13 cellular contexts compared by ENCODE assay signal in genomic region chr7:113071465-113071864, GRCh38. TPM values are rescaled to one million over a fixed set of nuclear protein-coding genes. Genes with fewer than 3 reads are reported as not detected.
DNase-seq lines count a peak whose midpoint lies in the region; ATAC-seq and FAIRE-seq lines count a peak whose summit lies in the region.
"Had no signal": no experiment of that assay in that cellular context is flagged by ENCODE, and none has a peak within 500 bp of the region (broad histone marks: within the 10 kb centered on the region; RNA-seq: fewer than 3 reads in every experiment).

No MANE protein-coding gene starts in this region.

- ATAC-seq in GM18909 (IDR thresholded peaks at IDR 0.05; ENCODE audit: poor library complexity, unreplicated experiment) (peak; percentile 76), HG03025 (IDR thresholded peaks at IDR 0.05; ENCODE audit: low FRiP score, unreplicated experiment) (peak; percentile 78), sciatic nerve (no peak)
- ATAC-seq: natural killer cell treated with Interleukin-12 subunit alpha and Interleukin-12 subunit beta and Interleukin-15 and Interleukin-18, amount 100 ng/mL, for 72 hours had no signal

- intact Hi-C loops in sciatic nerve (cut with DNase I), result no loop called here

- peak; percentile 80 for FAIRE-seq in RCC 7860 (lab: Jason Lieb, UNC)

- no peak for DNase-seq in RCC 7860 (ENCODE audit: low spot score)
- DNase-seq in medulla oblongata (ENCODE audit: extremely low spot score), result peak; percentile 29
- no peak for DNase-seq in stimulated activated CD4-positive, alpha-beta T cell treated with anti-CD3 and anti-CD28 coated beads, Interleukin-2, amount 100 ng/mL, for 24 hours
- DNase-seq in sciatic nerve (ENCODE audit: low spot score), result no peak
- DNase-seq in NCI-H2029 (lab: John Stamatoyannopoulos, UW), result no peak
- DNase-seq in activated CD4-positive, alpha-beta T cell treated with anti-CD3 and anti-CD28 coated beads for 48 hours, result no peak
- DNase-seq: effector CD8-positive, alpha-beta T cell; immature natural killer cell; PC-9; stomach had no signal

RNA-seq across cellular contexts. Expression of gene GPR85, which starts 15.2 kb away (rescaled TPM):
- 1.6 TPM for total RNA-seq in sciatic nerve

RNA-seq across cellular contexts. Expression of gene SMIM30, which starts 46.9 kb away (rescaled TPM):
- total RNA-seq in sciatic nerve, result 29.6 TPM
